In genomic region chr4:41714601-41715000, GRCh38 we compare ENCODE assay signal across 37 cellular contexts. TPM values are rescaled to one million over a fixed set of nuclear protein-coding genes. Genes with fewer than 3 reads are reported as not detected.
"Had no signal": no experiment of that assay in that cellular context is flagged by ENCODE, and none has a peak within 500 bp of the region (broad histone marks: within the 10 kb centered on the region; RNA-seq: fewer than 3 reads in every experiment).

No MANE protein-coding gene starts in this region.

- DNase-seq: activated B cell treated with CpG ODN at 0.5 μM for 24 hours; activated CD4-positive, alpha-beta memory T cell treated with anti-CD3 and anti-CD28 coated beads for 36 hours; activated CD4-positive, alpha-beta T cell treated with anti-CD3 and anti-CD28 coated beads for 4 hours; activated CD4-positive, alpha-beta T cell treated with anti-CD3 and anti-CD28 coated beads, Interleukin-2, amount 10 ng/mL, durations not matched to agents 24 days and 14 days; activated CD4-positive, alpha-beta T cell treated with anti-CD3 and anti-CD28 coated beads, Interleukin-2, amount 50 U/mL, for 1 hour; activated CD4-positive, alpha-beta T cell treated with anti-CD3 and anti-CD28 coated beads, Interleukin-2, amount 50 U/mL, for 4 hours; activated CD4-positive, CD25-positive, alpha-beta regulatory T cell treated with anti-CD3 and anti-CD28 coated beads, Interleukin-2, amount 50 U/mL, for 72 hours; activated CD8-positive, alpha-beta memory T cell treated with anti-CD3 and anti-CD28 coated beads, Interleukin-2, amount 50 U/mL, for 4 hours; activated CD8-positive, alpha-beta T cell treated with anti-CD3 and anti-CD28 coated beads for 36 hours; activated effector memory CD4-positive, alpha-beta T cell treated with anti-CD3 and anti-CD28 coated beads, Interleukin-2, amount 50 U/mL, for 16 hours; activated gamma-delta T cell treated with Interleukin-2 at 50 U/mL for 16 hours; activated naive CD4-positive, alpha-beta T cell; activated naive CD4-positive, alpha-beta T cell treated with anti-CD3 and anti-CD28 coated beads for 36 hours; activated naive CD4-positive, alpha-beta T cell treated with anti-CD3 and anti-CD28 coated beads, Interleukin-2, amount 50 U/mL, for 16 hours; activated naive CD8-positive, alpha-beta T cell treated with anti-CD3 and anti-CD28 coated beads for 36 hours; activated T-cell treated with anti-CD3 and anti-CD28 coated beads for 4 hours; activated T-cell treated with anti-CD3 and anti-CD28 coated beads, Interleukin-2, amount 50 U/mL, for 1 hour; activated T-cell treated with anti-CD3 and anti-CD28 coated beads, Interleukin-2, amount 50 U/mL, for 4 hours; activated T-cell treated with anti-CD3 and anti-CD28 coated beads, Interleukin-2, amount 50 U/mL, for 72 hours; adrenal gland; amniotic stem cell; aorta; body of pancreas; brain microvascular endothelial cell; central memory CD4-positive, alpha-beta T cell; T-helper 2 cell; T-helper 9 cell had no signal

- H3K36me3 Mint-ChIP-seq: activated CD4-positive, alpha-beta memory T cell treated with anti-CD3 and anti-CD28 coated beads for 36 hours; activated naive CD4-positive, alpha-beta T cell treated with anti-CD3 and anti-CD28 coated beads, Interleukin-2, amount 50 U/mL, for 72 hours; activated naive CD8-positive, alpha-beta T cell treated with anti-CD3 and anti-CD28 coated beads for 36 hours had no signal

- H3K4me1 ChIP-seq: adrenal gland, body of pancreas, breast epithelium had no signal

- H3K4me3 ChIP-seq: adrenal gland, body of pancreas, breast epithelium had no signal

- H3K27me3 ChIP-seq: body of pancreas, brain microvascular endothelial cell, breast epithelium had no signal

- H3K27me3 Mint-ChIP-seq: activated B cell treated with CpG ODN at 0.5 μM for 24 hours; activated CD4-positive, alpha-beta T cell treated with anti-CD3 and anti-CD28 coated beads, Interleukin-2, amount 10 ng/mL, durations not matched to agents 24 days and 14 days; activated naive CD8-positive, alpha-beta T cell treated with anti-CD3 and anti-CD28 coated beads for 36 hours had no signal

- H3K27ac ChIP-seq: adrenal gland, body of pancreas, brain microvascular endothelial cell, breast epithelium, VCaP had no signal

- H3K4me3 Mint-ChIP-seq: activated B cell treated with CpG ODN at 0.5 μM for 24 hours; activated CD4-positive, alpha-beta memory T cell treated with anti-CD3 and anti-CD28 coated beads for 36 hours; activated CD4-positive, alpha-beta T cell treated with anti-CD3 and anti-CD28 coated beads, Interleukin-2, amount 10 ng/mL, durations not matched to agents 24 days and 14 days; activated CD8-positive, alpha-beta T cell treated with anti-CD3 and anti-CD28 coated beads for 36 hours; activated naive CD4-positive, alpha-beta T cell treated with anti-CD3 and anti-CD28 coated beads for 36 hours; activated naive CD8-positive, alpha-beta T cell treated with anti-CD3 and anti-CD28 coated beads for 36 hours; activated T-cell treated with anti-CD3 and anti-CD28 coated beads, Interleukin-2, amount 50 U/mL, for 4 hours; activated T-cell treated with anti-CD3 and anti-CD28 coated beads, Interleukin-2, amount 50 U/mL, for 72 hours; activated T-helper 1 cell treated with anti-CD3 and anti-CD28 coated beads, Interleukin-12 subunit alpha, Interleukin-12 subunit beta, Interleukin-2, Interleukin-4 antibody, amounts not matched to agents 30 ng/mL and 10 ng/mL and 1 ng/mL, durations not matched to agents 14 hours and 24 hours and 36 hours; activated T-helper 17 cell treated with anti-CD3 and anti-CD28 coated beads, Interleukin-2, amount 50 U/mL, for 72 hours; T-helper 1 cell treated with Interleukin-12 subunit alpha and Interleukin-12 subunit beta and Interleukin-4 antibody, amounts not matched to agents 30 μg/mL and 1 μg/mL, for 36 hours; T-helper 2 cell treated with Interferon-gamma antibody and Interleukin-4, amounts not matched to agents 5 μg/mL and 100 μg/mL, for 36 hours had no signal

- H3K4me1 Mint-ChIP-seq: activated B cell treated with CpG ODN at 0.5 μM for 24 hours; activated CD4-positive, alpha-beta T cell treated with anti-CD3 and anti-CD28 coated beads, Interleukin-2, amount 10 ng/mL, durations not matched to agents 24 days and 14 days; activated naive CD8-positive, alpha-beta T cell treated with anti-CD3 and anti-CD28 coated beads for 36 hours; activated T-helper 17 cell treated with anti-CD3 and anti-CD28 coated beads, Interleukin-2, amount 50 U/mL, for 72 hours had no signal

- ATAC-seq: activated CD8-positive, alpha-beta T cell treated with anti-CD3 and anti-CD28 coated beads for 36 hours; activated naive CD4-positive, alpha-beta T cell treated with anti-CD3 and anti-CD28 coated beads, Interleukin-2, amount 50 U/mL, for 72 hours; activated T-cell treated with anti-CD3 and anti-CD28 coated beads, Interleukin-2, amount 50 U/mL, for 4 hours; activated T-cell treated with anti-CD3 and anti-CD28 coated beads, Interleukin-2, amount 50 U/mL, for 72 hours; activated T-helper 17 cell treated with anti-CD3 and anti-CD28 coated beads, Interleukin-2, amount 50 U/mL, for 72 hours; body of pancreas had no signal

- H3K36me3 ChIP-seq: adrenal gland, brain microvascular endothelial cell, breast epithelium had no signal

- H3K27ac Mint-ChIP-seq: activated B cell treated with CpG ODN at 0.5 μM for 24 hours; activated CD4-positive, alpha-beta memory T cell treated with anti-CD3 and anti-CD28 coated beads for 36 hours; activated CD4-positive, alpha-beta T cell treated with anti-CD3 and anti-CD28 coated beads, Interleukin-2, amount 10 ng/mL, durations not matched to agents 24 days and 14 days; activated CD8-positive, alpha-beta T cell treated with anti-CD3 and anti-CD28 coated beads for 36 hours; activated naive CD4-positive, alpha-beta T cell treated with anti-CD3 and anti-CD28 coated beads for 36 hours; activated naive CD4-positive, alpha-beta T cell treated with anti-CD3 and anti-CD28 coated beads, Interleukin-2, amount 50 U/mL, for 72 hours; activated naive CD8-positive, alpha-beta T cell treated with anti-CD3 and anti-CD28 coated beads for 36 hours; activated T-cell treated with anti-CD3 and anti-CD28 coated beads, Interleukin-2, amount 50 U/mL, for 72 hours; activated T-helper 1 cell treated with anti-CD3 and anti-CD28 coated beads, Interleukin-12 subunit alpha, Interleukin-12 subunit beta, Interleukin-2, Interleukin-4 antibody, amounts not matched to agents 30 ng/mL and 10 ng/mL and 1 ng/mL, durations not matched to agents 14 hours and 24 hours and 36 hours; activated T-helper 17 cell treated with anti-CD3 and anti-CD28 coated beads, Interleukin-2, amount 50 U/mL, for 72 hours; T-helper 1 cell treated with Interleukin-12 subunit alpha and Interleukin-12 subunit beta and Interleukin-4 antibody, amounts not matched to agents 30 μg/mL and 1 μg/mL, for 36 hours; T-helper 2 cell treated with Interferon-gamma antibody and Interleukin-4, amounts not matched to agents 5 μg/mL and 100 μg/mL, for 36 hours had no signal

- H3K9me3 Mint-ChIP-seq: activated B cell treated with CpG ODN at 0.5 μM for 24 hours; activated CD4-positive, alpha-beta T cell treated with anti-CD3 and anti-CD28 coated beads, Interleukin-2, amount 10 ng/mL, durations not matched to agents 24 days and 14 days; activated CD8-positive, alpha-beta T cell treated with anti-CD3 and anti-CD28 coated beads for 36 hours; activated naive CD4-positive, alpha-beta T cell treated with anti-CD3 and anti-CD28 coated beads, Interleukin-2, amount 50 U/mL, for 72 hours; activated naive CD8-positive, alpha-beta T cell treated with anti-CD3 and anti-CD28 coated beads for 36 hours; activated T-cell treated with anti-CD3 and anti-CD28 coated beads, Interleukin-2, amount 50 U/mL, for 72 hours; activated T-helper 17 cell treated with anti-CD3 and anti-CD28 coated beads, Interleukin-2, amount 50 U/mL, for 72 hours; T-helper 2 cell treated with Interferon-gamma antibody and Interleukin-4, amounts not matched to agents 5 μg/mL and 100 μg/mL, for 36 hours had no signal

RNA-seq across cellular contexts. Expression of gene PHOX2B, which starts 33.9 kb away (rescaled TPM):
- total RNA-seq: activated B cell treated with CpG ODN at 0.5 μM for 24 hours; activated CD4-positive, alpha-beta memory T cell treated with anti-CD3 and anti-CD28 coated beads for 36 hours; activated CD4-positive, alpha-beta T cell treated with anti-CD3 and anti-CD28 coated beads, Interleukin-2, amount 10 ng/mL, durations not matched to agents 24 days and 14 days; activated CD8-positive, alpha-beta memory T cell treated with anti-CD3 and anti-CD28 coated beads for 36 hours; activated CD8-positive, alpha-beta T cell treated with anti-CD3 and anti-CD28 coated beads for 36 hours; activated naive CD4-positive, alpha-beta T cell treated with anti-CD3 and anti-CD28 coated beads for 36 hours; activated naive CD4-positive, alpha-beta T cell treated with anti-CD3 and anti-CD28 coated beads, Interleukin-2, amount 50 U/mL, for 72 hours; activated naive CD8-positive, alpha-beta T cell treated with anti-CD3 and anti-CD28 coated beads for 36 hours; activated T-cell treated with anti-CD3 and anti-CD28 coated beads, Interleukin-2, amount 50 U/mL, for 4 hours; activated T-cell treated with anti-CD3 and anti-CD28 coated beads, Interleukin-2, amount 50 U/mL, for 72 hours; activated T-helper 1 cell treated with anti-CD3 and anti-CD28 coated beads, Interleukin-12 subunit alpha, Interleukin-12 subunit beta, Interleukin-2, Interleukin-4 antibody, amounts not matched to agents 30 ng/mL and 10 ng/mL and 1 ng/mL, durations not matched to agents 14 hours and 24 hours and 36 hours; activated T-helper 17 cell treated with anti-CD3 and anti-CD28 coated beads, Interleukin-2, amount 50 U/mL, for 72 hours; aorta; astrocyte; body of pancreas; breast epithelium; cardiac septum had no signal
- polyA plus RNA-seq: aorta had no signal
